Comparison of ENCODE assay signal across 24 cellular contexts in genomic region chr7:139972000-139972399, GRCh38.
DNase-seq lines count a peak whose midpoint lies in the region; ATAC-seq and FAIRE-seq lines count a peak whose summit lies in the region.
"Had no signal": no experiment of that assay in that cellular context is flagged by ENCODE, and none has a peak within 500 bp of the region (broad histone marks: within the 10 kb centered on the region; RNA-seq: fewer than 3 reads in every experiment).

No MANE protein-coding gene starts in this region.

- peaks cover 50% of the 10 kb centered on the region for H3K4me1 ChIP-seq in HUES48 (ENCODE audit: control insufficient read depth, insufficient read depth, low read length)
- no peaks in the 10 kb centered on the region for H3K4me1 ChIP-seq in right cardiac atrium (ENCODE audit: control insufficient read depth, insufficient read depth, low read length)
- no peaks in the 10 kb centered on the region for H3K4me1 ChIP-seq in effector memory CD4-positive, alpha-beta T cell (ENCODE audit: control insufficient read depth, insufficient read depth, low read length, poor library complexity, severe bottlenecking)
- H3K4me1 ChIP-seq: body of pancreas had no signal

- H3K9ac ChIP-seq in HUES48 (ENCODE audit: low read depth, low read length) = no peak overlapping the region

- intact Hi-C loops in right cardiac atrium (cut with DNase I) = no loop called here

- no peaks in the 10 kb centered on the region for H3K9me3 ChIP-seq in HUES48 (ENCODE audit: control insufficient read depth, insufficient read depth, low read length)
- H3K9me3 ChIP-seq in right cardiac atrium (ENCODE audit: control insufficient read depth, low read length) = no peaks in the 10 kb centered on the region
- H3K9me3 ChIP-seq in effector memory CD4-positive, alpha-beta T cell (ENCODE audit: control insufficient read depth, low read length) = no peaks in the 10 kb centered on the region
- H3K9me3 ChIP-seq: body of pancreas had no signal

- ATAC-seq in right cardiac atrium = no peak
- ATAC-seq: body of pancreas had no signal

- no peaks in the 10 kb centered on the region for H3K27me3 ChIP-seq in HUES48 (ENCODE audit: control insufficient read depth, insufficient read depth, low read length)
- no peaks in the 10 kb centered on the region for H3K27me3 ChIP-seq in right cardiac atrium (ENCODE audit: control insufficient read depth, insufficient read depth)
- H3K27me3 ChIP-seq in effector memory CD4-positive, alpha-beta T cell (replicated peaks; ENCODE audit: control insufficient read depth, insufficient read depth, low read length, poor library complexity, severe bottlenecking) = no peaks in the 10 kb centered on the region
- H3K27me3 ChIP-seq: body of pancreas had no signal

- H3K4me3 ChIP-seq in HUES48 (ENCODE audit: low read depth, low read length) = no peak overlapping the region
- H3K4me3 ChIP-seq in right cardiac atrium (ENCODE audit: low read length) = no peak overlapping the region
- H3K4me3 ChIP-seq in effector memory CD4-positive, alpha-beta T cell (ENCODE audit: insufficient read depth, low read depth, low read length, poor library complexity, severe bottlenecking) = no peak overlapping the region
- H3K4me3 ChIP-seq: body of pancreas had no signal

- peak overlapping the region; percentile 71 for H3K27ac ChIP-seq in HUES48 (ENCODE audit: low read depth, low read length)
- no peak overlapping the region for H3K27ac ChIP-seq in right cardiac atrium (ENCODE audit: low read length)
- no peak overlapping the region for H3K27ac ChIP-seq in effector memory CD4-positive, alpha-beta T cell (ENCODE audit: insufficient read depth, low read length, poor library complexity, severe bottlenecking)
- H3K27ac ChIP-seq: body of pancreas had no signal

- DNase-seq in DMS153 (lab: John Stamatoyannopoulos, UW) (peak; percentile 46), DMS153 treated with DMSO at 0.1 percent for 48 hours (lab: John Stamatoyannopoulos, UW; ENCODE audit: unreplicated experiment) (no peak), NCI-H69 (lab: John Stamatoyannopoulos, UW) (peak; percentile 58), iPS-NIHi7 (ENCODE audit: extremely low spot score) (peak; percentile 69), right cardiac atrium (no peak), urothelium cell line (ENCODE audit: low spot score) (no peak)
- no peak for DNase-seq in effector memory CD4-positive, alpha-beta T cell
- DNase-seq: 8988T; activated CD8-positive, alpha-beta memory T cell treated with anti-CD3 and anti-CD28 coated beads for 24 hours; activated gamma-delta T cell; activated T-cell treated with anti-CD3 and anti-CD28 coated beads, Interleukin-2, amount 50 U/mL, for 1 hour; body of pancreas; CD8-positive, alpha-beta memory T cell; EL; HFFc6; KBM-7; NCI-H187 treated with DMSO at 0.1 percent for 48 hours; NCI-H446 treated with DMSO at 0.1 percent for 48 hours; nucleus accumbens; small intestine; stimulated activated CD4-positive, alpha-beta T cell treated with anti-CD3 and anti-CD28 coated beads, Interleukin-1b, Interleukin-23, amount 100 ng/mL, for 48 hours; substantia nigra had no signal

- FAIRE-seq in urothelium cell line (lab: Jason Lieb, UNC) = no peak
- FAIRE-seq: GM12892, small intestine had no signal

- H3K36me3 ChIP-seq in HUES48 (ENCODE audit: control insufficient read depth, insufficient read depth, low read length) = no peaks in the 10 kb centered on the region
- H3K36me3 ChIP-seq in effector memory CD4-positive, alpha-beta T cell (ENCODE audit: control insufficient read depth, insufficient read depth, low read length) = no peaks in the 10 kb centered on the region

Comparison
In these comparisons a context has a peak if more than half of its experiments do, and no peak if none do; other contexts are left out.
1. DNase-seq: peak in DMS153 (single experiment), NCI-H69 (single experiment) and iPS-NIHi7 (single experiment); none in DMS153 treated with DMSO at 0.1 percent for 48 hours (single experiment), right cardiac atrium (0 of 3), urothelium cell line (single experiment) and effector memory CD4-positive, alpha-beta T cell (0 of 3).